25 cellular contexts compared by ENCODE assay signal in the genomic region with DNA sequence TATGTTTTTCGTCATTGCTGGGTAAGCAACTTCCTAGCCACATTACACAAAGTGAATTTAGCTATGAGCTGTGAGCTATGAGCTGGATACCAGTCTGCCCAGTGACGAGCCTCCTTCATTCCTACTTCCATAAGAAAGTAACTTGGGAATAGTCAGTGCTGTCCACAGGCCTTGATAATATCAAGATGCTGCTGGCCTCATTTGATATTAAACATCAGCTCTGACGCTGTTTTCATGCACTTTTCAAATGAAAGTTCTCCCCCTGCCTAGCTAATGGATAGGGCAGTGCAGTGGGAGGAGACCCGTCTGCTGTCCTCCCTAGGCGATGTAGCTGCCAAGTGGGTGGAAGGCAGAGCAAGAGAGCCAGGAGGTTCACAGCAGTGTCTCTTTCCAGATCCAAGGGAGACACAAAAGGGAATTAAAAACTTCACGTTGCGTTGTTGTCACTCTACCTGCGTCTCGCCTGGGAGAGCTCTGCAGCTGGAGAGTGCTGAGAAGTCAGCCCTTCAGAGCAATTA.
"Had no signal": no experiment of that assay in that cellular context is flagged by ENCODE, and none has a peak within 500 bp of the region (broad histone marks: within the 10 kb centered on the region; RNA-seq: fewer than 3 reads in every experiment).

No MANE protein-coding gene starts in this region.

- H3K36me3 Mint-ChIP-seq: activated CD8-positive, alpha-beta memory T cell treated with anti-CD3 and anti-CD28 coated beads, Interleukin-2, amount 10 ng/mL, durations not matched to agents 7 days and 5 days; activated naive CD8-positive, alpha-beta T cell; naive thymus-derived CD4-positive, alpha-beta T cell; neural progenitor cell had no signal

- H3K79me2 ChIP-seq: hepatocyte had no signal

- H3K27ac ChIP-seq: esophagus squamous epithelium, foreskin keratinocyte, hepatocyte, neural progenitor cell, prostate gland, right lobe of liver had no signal

- H3K4me3 ChIP-seq: esophagus squamous epithelium, hepatocyte, neural progenitor cell, prostate gland, right lobe of liver had no signal

- H3K9me3 ChIP-seq: prostate gland, right lobe of liver had no signal

- H3K4me3 Mint-ChIP-seq: activated CD4-positive, alpha-beta memory T cell treated with anti-CD3 and anti-CD28 coated beads, Interleukin-2, amount 10 ng/mL, durations not matched to agents 7 days and 5 days; activated CD8-positive, alpha-beta memory T cell treated with anti-CD3 and anti-CD28 coated beads, Interleukin-2, amount 10 ng/mL, durations not matched to agents 7 days and 5 days; activated naive CD8-positive, alpha-beta T cell; naive thymus-derived CD4-positive, alpha-beta T cell; neural progenitor cell; stimulated activated naive CD8-positive, alpha-beta T cell treated with anti-CD3 and anti-CD28 coated beads, Interleukin-15, amount 100 ng/mL, for 72 hours had no signal

- H3K4me2 ChIP-seq: hepatocyte, neural progenitor cell had no signal

- H3K36me3 ChIP-seq: esophagus squamous epithelium, neural progenitor cell, prostate gland, right lobe of liver had no signal

- ATAC-seq: activated CD8-positive, alpha-beta memory T cell treated with anti-CD3 and anti-CD28 coated beads, Interleukin-2, amount 10 ng/mL, durations not matched to agents 7 days and 5 days; foreskin keratinocyte; left colon; naive thymus-derived CD4-positive, alpha-beta T cell; right lobe of liver; stimulated activated naive CD8-positive, alpha-beta T cell treated with anti-CD3 and anti-CD28 coated beads, Interleukin-15, amount 100 ng/mL, for 72 hours had no signal

- DNase-seq: activated CD4-positive, alpha-beta memory T cell treated with anti-CD3 and anti-CD28 coated beads, Interleukin-2, amount 10 ng/mL, durations not matched to agents 7 days and 5 days; activated CD4-positive, alpha-beta T cell treated with anti-CD3 and anti-CD28 coated beads for 48 hours; activated CD4-positive, CD25-positive, alpha-beta regulatory T cell; activated CD8-positive, alpha-beta memory T cell treated with anti-CD3 and anti-CD28 coated beads, Interleukin-2, amount 10 ng/mL, durations not matched to agents 7 days and 5 days; amniotic stem cell; dermis blood vessel endothelial cell; effector memory CD4-positive, alpha-beta T cell; esophagus squamous epithelium; foreskin keratinocyte; left colon; mammary epithelial cell; naive thymus-derived CD4-positive, alpha-beta T cell; right lobe of liver; small intestine; stimulated activated CD4-positive, alpha-beta T cell treated with anti-CD3 and anti-CD28 coated beads, Interleukin-15, amount 100 ng/mL, for 24 hours; stimulated activated CD4-positive, alpha-beta T cell treated with anti-CD3 and anti-CD28 coated beads, Interleukin-2, amount 100 ng/mL, for 48 hours; stimulated activated naive CD8-positive, alpha-beta T cell treated with anti-CD3 and anti-CD28 coated beads, Interleukin-15, amount 100 ng/mL, for 72 hours; T1000; trophoblast cell had no signal

- H3K27me3 Mint-ChIP-seq: activated CD4-positive, alpha-beta memory T cell treated with anti-CD3 and anti-CD28 coated beads, Interleukin-2, amount 10 ng/mL, durations not matched to agents 7 days and 5 days; activated CD8-positive, alpha-beta memory T cell treated with anti-CD3 and anti-CD28 coated beads, Interleukin-2, amount 10 ng/mL, durations not matched to agents 7 days and 5 days; activated naive CD8-positive, alpha-beta T cell; naive thymus-derived CD4-positive, alpha-beta T cell; stimulated activated naive CD8-positive, alpha-beta T cell treated with anti-CD3 and anti-CD28 coated beads, Interleukin-15, amount 100 ng/mL, for 72 hours had no signal

- H3K27me3 ChIP-seq: esophagus squamous epithelium, foreskin keratinocyte, hepatocyte, neural progenitor cell, right lobe of liver had no signal

- H3K9ac ChIP-seq: neural progenitor cell had no signal

- FAIRE-seq: endothelial cell of umbilical vein, islet of Langerhans, small intestine had no signal

- H3K27ac Mint-ChIP-seq: activated CD4-positive, alpha-beta memory T cell treated with anti-CD3 and anti-CD28 coated beads, Interleukin-2, amount 10 ng/mL, durations not matched to agents 7 days and 5 days; activated CD8-positive, alpha-beta memory T cell treated with anti-CD3 and anti-CD28 coated beads, Interleukin-2, amount 10 ng/mL, durations not matched to agents 7 days and 5 days; activated naive CD8-positive, alpha-beta T cell; naive thymus-derived CD4-positive, alpha-beta T cell; neural progenitor cell; stimulated activated naive CD8-positive, alpha-beta T cell treated with anti-CD3 and anti-CD28 coated beads, Interleukin-15, amount 100 ng/mL, for 72 hours had no signal

- H2AFZ ChIP-seq: hepatocyte, neural progenitor cell had no signal

- H3K4me1 ChIP-seq: esophagus squamous epithelium, foreskin keratinocyte, neural progenitor cell, prostate gland, right lobe of liver had no signal

- H3K4me1 Mint-ChIP-seq: activated CD4-positive, alpha-beta memory T cell treated with anti-CD3 and anti-CD28 coated beads, Interleukin-2, amount 10 ng/mL, durations not matched to agents 7 days and 5 days; activated CD8-positive, alpha-beta memory T cell treated with anti-CD3 and anti-CD28 coated beads, Interleukin-2, amount 10 ng/mL, durations not matched to agents 7 days and 5 days; naive thymus-derived CD4-positive, alpha-beta T cell; stimulated activated naive CD8-positive, alpha-beta T cell treated with anti-CD3 and anti-CD28 coated beads, Interleukin-15, amount 100 ng/mL, for 72 hours had no signal
